16 cellular contexts compared by ENCODE assay signal in genomic region chr10:88288621-88289059, GRCh38.
DNase-seq lines count a peak whose midpoint lies in the region; ATAC-seq and TF ChIP-seq lines count a peak whose summit lies in the region.
"Had no signal": no experiment of that assay in that cellular context is flagged by ENCODE, and none has a peak within 500 bp of the region (broad histone marks: within the 10 kb centered on the region; RNA-seq: fewer than 3 reads in every experiment).

No MANE protein-coding gene starts in this region.

- ATAC-seq in DND-41 (ENCODE audit: insufficient read depth, low read depth) (peak; percentile 59), GM19351 (IDR thresholded peaks at IDR 0.05; ENCODE audit: unreplicated experiment) (peak; percentile 83), HG03135 (IDR thresholded peaks at IDR 0.05; ENCODE audit: unreplicated experiment) (peak; percentile 53), GM21528 (IDR thresholded peaks at IDR 0.05; ENCODE audit: low FRiP score, unreplicated experiment) (no peak)

- H3K9ac ChIP-seq in DND-41 (ENCODE audit: low read depth, low read length), result no peak overlapping the region

- 0 out of 2 replicates have a peak overlapping the region, but pooled peaks have one; percentile 7 for H2AFZ ChIP-seq in DND-41 (ENCODE audit: low read depth, low read length)

- H3K79me2 ChIP-seq in DND-41 (ENCODE audit: insufficient read depth, low read length), result no peaks in the 10 kb centered on the region

- H3K4me2 ChIP-seq in DND-41 (ENCODE audit: insufficient read depth, low read length), result no peak overlapping the region

- H4K20me1 ChIP-seq in DND-41 (ENCODE audit: insufficient read depth, low read length), result no peaks in the 10 kb centered on the region

- H3K36me3 ChIP-seq in DND-41 (ENCODE audit: insufficient read depth, low read length), result no peaks in the 10 kb centered on the region
- H3K36me3 ChIP-seq: heart right ventricle, uterus had no signal

- DNase-seq in DND-41, result no peak
- DNase-seq in astrocyte of the hippocampus (ENCODE audit: low read depth, low spot score), result peak; percentile 52
- no peak for DNase-seq in activated CD4-positive, alpha-beta T cell treated with anti-CD3 and anti-CD28 coated beads for 1 hour
- no peak for DNase-seq in NCI-H1048 (lab: John Stamatoyannopoulos, UW)
- no peak for DNase-seq in NCI-H2107 treated with DMSO at 0.1 percent for 48 hours (lab: John Stamatoyannopoulos, UW; ENCODE audit: unreplicated experiment)
- DNase-seq: activated CD4-positive, alpha-beta T cell treated with anti-CD3 and anti-CD28 coated beads for 4 hours; activated naive CD4-positive, alpha-beta T cell treated with anti-CD3 and anti-CD28 coated beads, Interleukin-2, amount 50 U/mL, for 16 hours; CD4-positive, CD25-positive, alpha-beta regulatory T cell; dermis blood vessel endothelial cell; heart right ventricle; HFFc6; uterus had no signal

- H3K4me1 ChIP-seq in DND-41 (ENCODE audit: insufficient read depth, low read length), result peaks cover 29% of the 10 kb centered on the region
- H3K4me1 ChIP-seq: heart right ventricle, uterus had no signal

- no peak overlapping the region for H3K4me3 ChIP-seq in DND-41 (ENCODE audit: low read depth in 1 of 2, low read length in 2 of 2)
- H3K4me3 ChIP-seq: heart right ventricle, SK-N-MC, uterus had no signal

- no peaks in the 10 kb centered on the region for H3K9me3 ChIP-seq in DND-41 (ENCODE audit: insufficient read depth, low read length, severe bottlenecking)
- H3K9me3 ChIP-seq: heart right ventricle, uterus had no signal

- TF ChIP-seq CTCF in DND-41 (IDR thresholded peaks at IDR 0.05; ENCODE audit: borderline replicate concordance, extremely low read depth, low read length, poor library complexity, severe bottlenecking), result no peak

- H3K27me3 ChIP-seq in DND-41 (ENCODE audit: insufficient read depth, low read length, poor library complexity), result no peaks in the 10 kb centered on the region
- H3K27me3 ChIP-seq: heart right ventricle, uterus had no signal

- H3K27ac ChIP-seq in DND-41 (ENCODE audit: low read length), result no peak overlapping the region
- H3K27ac ChIP-seq: heart right ventricle, SK-N-MC, uterus had no signal
